ENCODE assay signal across 21 cellular contexts in genomic region chr11:86737223-86737622, GRCh38.
DNase-seq lines count a peak whose midpoint lies in the region; ATAC-seq, FAIRE-seq and TF ChIP-seq lines count a peak whose summit lies in the region.
"Had no signal": no experiment of that assay in that cellular context is flagged by ENCODE, and none has a peak within 500 bp of the region (broad histone marks: within the 10 kb centered on the region; RNA-seq: fewer than 3 reads in every experiment).

No MANE protein-coding gene starts in this region.

- no peak overlapping the region for H4K8ac ChIP-seq in trophoblast cell (ENCODE audit: low read depth, low read length)

- no peak for DNase-seq in SK-N-MC (ENCODE audit: low read depth, low spot score)
- DNase-seq in left lung, result no peak
- DNase-seq in trophoblast cell, result no peak
- no peak for DNase-seq in HepG2 (ENCODE audit: low spot score)
- no peak for DNase-seq in kidney
- DNase-seq in SIG-M5 treated with dmso at 0.1 percent for 504 hours (lab: John Stamatoyannopoulos, UW; ENCODE audit: unreplicated experiment), result no peak
- DNase-seq: activated B cell treated with CpG ODN at 0.5 μM for 24 hours; activated CD4-positive, alpha-beta memory T cell treated with anti-CD3 and anti-CD28 coated beads for 36 hours; activated effector memory CD4-positive, alpha-beta T cell treated with Interleukin-2 at 50 U/mL for 16 hours; DND-41; effector memory CD4-positive, alpha-beta T cell; NCI-H1417 treated with DMSO at 0.1 percent for 48 hours; Peyer's patch; stimulated activated CD4-positive, alpha-beta T cell treated with anti-CD3 and anti-CD28 coated beads, Interleukin-4, amount 100 ng/mL, for 4 hours; stimulated activated naive CD8-positive, alpha-beta T cell treated with anti-CD3 and anti-CD28 coated beads, Interleukin-15, amount 100 ng/mL, for 72 hours; upper lobe of left lung had no signal

- peaks cover 27% of the 10 kb centered on the region for H3K79me1 ChIP-seq in trophoblast cell (ENCODE audit: low read length)

- BruUV-seq in HepG2 (replicated peaks; lab: Mats Ljungman, UMichigan), result no TSS peak

- H3K23ac ChIP-seq in trophoblast cell (ENCODE audit: low read length), result no peak overlapping the region

- CTCF ChIA-PET in HepG2 (lab: Yijun Ruan, JAX; ENCODE audit: low intra/inter-chr PET ratio, low total read pairs), result no interaction called here

- no peak overlapping the region for H4K91ac ChIP-seq in trophoblast cell (ENCODE audit: low read depth, low read length)

- H3K14ac ChIP-seq in trophoblast cell (ENCODE audit: low read length), result no peak overlapping the region

- peak overlapping the region; percentile 42 for H3K4ac ChIP-seq in trophoblast cell (ENCODE audit: low read depth, low read length)

- no peak overlapping the region for H4K12ac ChIP-seq in trophoblast cell (ENCODE audit: low read depth, low read length)

- in situ Hi-C loops in HepG2 (cut with HindIII; ENCODE audit: extremely low pct_ligation_motif_present, low pct_unique_long_range_greater_than_20kb), result no loop called here

- intact Hi-C loops in left lung (cut with DNase I), result no loop called here
- intact Hi-C loops in HepG2 (cut with micrococcal nuclease; ENCODE audit: unreplicated experiment), result no loop called here
- intact Hi-C loops in kidney (cut with DNase I), result no loop called here

- peaks cover 80% of the 10 kb centered on the region for H3K4me1 ChIP-seq in ACC112 (ENCODE audit: control insufficient read depth, insufficient read depth, low read length, unreplicated experiment)
- H3K4me1 ChIP-seq in left lung, result peaks cover 18 to 37% of the 10 kb centered on the region in 2 donors
- H3K4me1 ChIP-seq in trophoblast cell (ENCODE audit: control insufficient read depth in 1 of 2, insufficient read depth in 2 of 2, low read length in 2 of 2), result peaks cover 15 to 24% of the 10 kb centered on the region in 2 experiments
- H3K4me1 ChIP-seq in HepG2 (ENCODE audit: insufficient read depth, low read length), result peaks cover 34% of the 10 kb centered on the region
- peaks cover 11 to 15% of the 10 kb centered on the region in 2 donors for H3K4me1 ChIP-seq in kidney (ENCODE audit: control insufficient read depth in 1 of 2, insufficient read depth in 1 of 2, low read depth in 1 of 2, low read length in 2 of 2)
- H3K4me1 ChIP-seq: BLaER1 had no signal

- TF ChIP-seq EP300 in HepG2 (IDR thresholded peaks at IDR 0.05; ENCODE audit: low read depth in 2 of 2, low read length in 2 of 2) (no peak), HepG2 (CRISPR knock-in tag; IDR thresholded peaks at IDR 0.05; ENCODE audit: borderline replicate concordance) (no peak)

- H3K9ac ChIP-seq in SK-N-MC (ENCODE audit: insufficient read length) (no peak overlapping the region), trophoblast cell (ENCODE audit: low read length) (no peak overlapping the region), HepG2 (ENCODE audit: insufficient read depth, low read depth, low read length) (no peak overlapping the region), kidney (ENCODE audit: low read length in 2 of 2) (no peak overlapping the region)
- H3K9ac ChIP-seq: BLaER1 had no signal

- TF ChIP-seq RAD21 in HepG2 (CRISPR knock-in tag; IDR thresholded peaks at IDR 0.05), result no peak

- no peak overlapping the region for H3K18ac ChIP-seq in trophoblast cell (ENCODE audit: low read length)

- ATAC-seq in left lung (no peak), HepG2 (no peak), HG03432 (IDR thresholded peaks at IDR 0.05; ENCODE audit: unreplicated experiment) (no peak)
- ATAC-seq: GM23338; stimulated activated naive CD8-positive, alpha-beta T cell treated with anti-CD3 and anti-CD28 coated beads, Interleukin-15, amount 100 ng/mL, for 72 hours had no signal

- peak overlapping the region; percentile 69 for H2BK120ac ChIP-seq in trophoblast cell (ENCODE audit: insufficient read depth, low read length, poor library complexity)

- no peak for FAIRE-seq in HepG2 (lab: Jason Lieb, UNC)
- FAIRE-seq in kidney (lab: Jason Lieb, UNC), result no peak
- FAIRE-seq: GM12891 had no signal

- no peak overlapping the region for H2AK5ac ChIP-seq in trophoblast cell (ENCODE audit: low read length)

- H3K79me2 ChIP-seq in ACC112 (ENCODE audit: control insufficient read depth, insufficient read depth, low read length, unreplicated experiment) (no peaks in the 10 kb centered on the region), trophoblast cell (ENCODE audit: control insufficient read depth, insufficient read depth, low read length, poor library complexity) (peaks cover 6% of the 10 kb centered on the region), HepG2 (ENCODE audit: insufficient read depth, low read length) (no peaks in the 10 kb centered on the region)

- H2AFZ ChIP-seq in ACC112 (ENCODE audit: low read length, unreplicated experiment), result no peak overlapping the region
- H2AFZ ChIP-seq in trophoblast cell (ENCODE audit: insufficient read depth, low read length, poor library complexity), result no peak overlapping the region
- no peak overlapping the region for H2AFZ ChIP-seq in HepG2 (ENCODE audit: low read length)

- no peak for TF ChIP-seq POLR2A in HepG2 (IDR thresholded peaks at IDR 0.05; ENCODE audit: insufficient read depth in 1 of 2, low read depth in 2 of 2, low read length in 2 of 2)

- H3K4me2 ChIP-seq in trophoblast cell (ENCODE audit: low read length) (no peak overlapping the region), HepG2 (ENCODE audit: low read depth, low read length) (no peak overlapping the region)
- H3K4me2 ChIP-seq: BLaER1, GM23338 had no signal

- H2BK12ac ChIP-seq in trophoblast cell (ENCODE audit: low read length), result peak overlapping the region; percentile 74

- H3K9me3 ChIP-seq in SK-N-MC (ENCODE audit: low read depth, low read length) (no peaks in the 10 kb centered on the region), left lung (no peaks in the 10 kb centered on the region), trophoblast cell (ENCODE audit: insufficient read depth, low read depth, low read length) (no peaks in the 10 kb centered on the region), HepG2 (ENCODE audit: low read length) (no peaks in the 10 kb centered on the region), kidney (ENCODE audit: control insufficient read depth in 1 of 2, low read length in 2 of 2) (no peaks in the 10 kb centered on the region)
- H3K9me3 ChIP-seq: BLaER1, Peyer's patch, upper lobe of left lung had no signal

- H3K27me3 ChIP-seq in ACC112 (ENCODE audit: insufficient read depth, low read length), result no peaks in the 10 kb centered on the region
- no peaks in the 10 kb centered on the region for H3K27me3 ChIP-seq in left lung
- no peaks in the 10 kb centered on the region for H3K27me3 ChIP-seq in trophoblast cell (ENCODE audit: insufficient read depth, low read length)
- H3K27me3 ChIP-seq in HepG2 (ENCODE audit: control insufficient read depth in 1 of 2, insufficient read depth in 2 of 2, low read length in 2 of 2), result no peaks in the 10 kb centered on the region; a peak in 1 of 5 replicates
- H3K27me3 ChIP-seq: BLaER1, Peyer's patch, upper lobe of left lung had no signal

- H3K27ac ChIP-seq in ACC112 (ENCODE audit: low read depth, low read length) (peak overlapping the region; percentile 98), SK-N-MC (peak overlapping the region; percentile 44; the same call in 1 of the 2 replicates), left lung (peak overlapping the region; percentile 4 to 26), trophoblast cell (ENCODE audit: low read depth, low read length) (no peak overlapping the region), HepG2 (ENCODE audit: extremely low read length, insufficient read depth, low read length) (no peak overlapping the region), kidney (ENCODE audit: low read depth in 2 of 2, low read length in 2 of 2) (no peak overlapping the region)
- H3K27ac ChIP-seq: BLaER1, Peyer's patch had no signal

- no peak overlapping the region for H3K4me3 ChIP-seq in ACC112 (ENCODE audit: low read depth, low read length)
- H3K4me3 ChIP-seq in SK-N-MC, result no peak overlapping the region
- H3K4me3 ChIP-seq in left lung, result no peak overlapping the region
- H3K4me3 ChIP-seq in trophoblast cell (ENCODE audit: low read depth, low read length), result no peak overlapping the region
- no peak overlapping the region for H3K4me3 ChIP-seq in HepG2 (replicated peaks in 1 of 3; ENCODE audit: insufficient read depth in 1 of 3, low read depth in 2 of 3, low read length in 3 of 3)
- H3K4me3 ChIP-seq in kidney (ENCODE audit: low read length in 2 of 2), result no peak overlapping the region
- H3K4me3 ChIP-seq: BLaER1, GM23338, Peyer's patch, upper lobe of left lung had no signal

- POLR2A ChIA-PET in HepG2 (lab: Yijun Ruan, JAX), result no interaction called here

- no peak overlapping the region for H2BK5ac ChIP-seq in trophoblast cell (ENCODE audit: low read depth, low read length, poor library complexity)

- no peaks in the 10 kb centered on the region for H4K20me1 ChIP-seq in HepG2 (ENCODE audit: insufficient read depth, low read length)
- H4K20me1 ChIP-seq: BLaER1 had no signal

- TF ChIP-seq CTCF in left lung (IDR thresholded peaks at IDR 0.05), result no peak
- no peak for TF ChIP-seq CTCF in HepG2 (CRISPR knock-in tag; IDR thresholded peaks at IDR 0.05)
- TF ChIP-seq CTCF in kidney (IDR thresholded peaks at IDR 0.05; ENCODE audit: borderline replicate concordance, extremely low read depth, insufficient read depth), result no peak

- H3K36me3 ChIP-seq in ACC112 (ENCODE audit: insufficient read depth, low read length) (no peaks in the 10 kb centered on the region), SK-N-MC (ENCODE audit: insufficient read depth, low read length) (no peaks in the 10 kb centered on the region), left lung (no peaks in the 10 kb centered on the region), trophoblast cell (ENCODE audit: control insufficient read depth in 1 of 2, insufficient read depth in 2 of 2, low read length in 2 of 2) (no peaks in the 10 kb centered on the region), HepG2 (replicated peaks in 1 of 2; ENCODE audit: control insufficient read depth in 1 of 2, insufficient read depth in 2 of 2, low read length in 2 of 2) (no peaks in the 10 kb centered on the region), kidney (ENCODE audit: control insufficient read depth in 1 of 2, insufficient read depth in 2 of 2, low read length in 2 of 2) (no peaks in the 10 kb centered on the region)
- H3K36me3 ChIP-seq: BLaER1, Peyer's patch, upper lobe of left lung had no signal

TF ChIP-seq in HepG2, 621 proteins besides CTCF, POLR2A, EP300 and RAD21 (continues in another document):
- TF ChIP-seq CBX1 (IDR thresholded peaks at IDR 0.05; ENCODE audit: low read depth) (no peak), POLR2G (IDR thresholded peaks at IDR 0.05; ENCODE audit: low read depth, low read length) (no peak), ZFYVE20 (CRISPR knock-in tag; IDR thresholded peaks at IDR 0.05; ENCODE audit: borderline replicate concordance, low read depth) (no peak), ZNF143 (CRISPR knock-in tag; IDR thresholded peaks at IDR 0.05) (no peak), ZNF781 (CRISPR knock-in tag; IDR thresholded peaks at IDR 0.05; ENCODE audit: borderline replicate concordance, not compliant biosample characterization) (no peak), ZNF572 (CRISPR knock-in tag; IDR thresholded peaks at IDR 0.05) (no peak)

Comparison
In these comparisons a context has a peak if more than half of its experiments do, and no peak if none do; other contexts are left out.
1. H3K27ac ChIP-seq: peak in ACC112 (single experiment), SK-N-MC (single experiment) and left lung (2 of 2); none in trophoblast cell (single experiment), HepG2 (single experiment) and kidney (0 of 2).